ENCODE assay signal across 1 cellular context in genomic region chr10:82680688-82681087, GRCh38.
TF ChIP-seq lines count a peak whose summit lies in the region.

No MANE protein-coding gene starts in this region.

TF ChIP-seq in neural cell, 6 proteins besides CTCF, POLR2A, EP300 and RAD21 (continued from another document):
- TF ChIP-seq REST (IDR thresholded peaks at IDR 0.05; ENCODE audit: borderline replicate concordance) (no peak), EZH2 (IDR thresholded peaks at IDR 0.05; ENCODE audit: borderline replicate concordance, insufficient read depth, low read length, poor library complexity, severe bottlenecking) (no peak)
